8 cellular contexts compared by ENCODE assay signal in the genomic region with DNA sequence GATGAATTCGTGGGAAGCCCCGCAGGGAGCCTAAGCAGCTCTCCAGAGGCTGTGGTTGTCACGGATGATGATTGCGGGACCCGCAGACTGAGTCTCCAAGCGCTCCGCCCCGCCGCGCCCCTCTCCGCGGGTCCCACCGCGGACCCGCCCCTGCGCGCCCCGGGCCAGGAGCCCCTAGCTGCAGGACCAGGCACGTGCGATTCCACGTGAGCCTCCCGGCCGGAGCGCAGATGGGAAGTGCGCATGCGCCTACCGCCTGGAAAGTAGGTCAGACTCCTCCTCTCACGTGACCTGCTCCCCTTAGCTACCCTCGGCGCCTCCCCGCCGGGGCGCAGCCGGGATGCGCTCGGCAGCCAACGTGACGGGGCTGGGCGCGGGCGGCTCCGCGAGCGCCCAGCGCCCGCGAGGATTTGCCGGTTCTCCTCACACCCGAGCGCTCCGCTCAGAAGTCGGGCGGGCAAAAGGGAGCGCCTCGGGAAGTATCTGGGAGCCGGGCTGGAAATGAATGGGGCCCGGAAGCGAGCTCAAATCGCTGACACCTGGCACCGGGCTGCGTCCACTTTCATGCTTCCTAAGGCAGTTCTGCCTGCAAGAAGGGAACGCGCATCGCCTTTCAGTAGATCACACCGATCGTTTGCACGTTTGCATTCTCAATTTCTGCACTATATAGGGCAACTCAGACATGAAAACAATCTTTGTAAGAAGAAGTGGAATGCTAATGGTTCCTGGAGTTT. TPM values are rescaled to one million over a fixed set of nuclear protein-coding genes. Genes with fewer than 3 reads are reported as not detected.
DNase-seq lines count a peak whose midpoint lies in the region; ATAC-seq, FAIRE-seq and TF ChIP-seq lines count a peak whose summit lies in the region.

No MANE protein-coding gene starts in this region.

- intact Hi-C loops in kidney (cut with DNase I): no loop called here

- H3K27ac ChIP-seq in kidney (ENCODE audit: low read depth in 2 of 2, low read length in 2 of 2): peak overlapping the region; percentile 57 to 58

- TF ChIP-seq CTCF in AG04449 (IDR thresholded peaks at IDR 0.05; ENCODE audit: insufficient read depth, low read length, missing control alignments) (no peak), kidney (IDR thresholded peaks at IDR 0.05; ENCODE audit: borderline replicate concordance, extremely low read depth, insufficient read depth) (no peak)

- POLR2A ChIA-PET in AG04449 (lab: Yijun Ruan, JAX): no interaction called here

- H3K36me3 ChIP-seq in kidney (ENCODE audit: control insufficient read depth in 1 of 2, insufficient read depth in 2 of 2, low read length in 2 of 2): no peaks in the 10 kb centered on the region

- DNase-seq in AG04449 (ENCODE audit: low read depth, low spot score) (peak; percentile 7), NCI-H2196 (lab: John Stamatoyannopoulos, UW; ENCODE audit: unreplicated experiment) (peak; percentile 98), cerebellum (ENCODE audit: low spot score) (peak; percentile 97), kidney (peak; percentile 98)
- peak; percentile 83 for DNase-seq in activated CD4-positive, alpha-beta T cell treated with anti-CD3 and anti-CD28 coated beads for 1 hour
- DNase-seq in stimulated activated CD4-positive, alpha-beta T cell treated with anti-CD3 and anti-CD28 coated beads, Interleukin-15, amount 100 ng/mL, for 1 hour (ENCODE audit: low read depth in 1 of 2, low spot score in 1 of 2): peak; percentile 76 to 78

- H3K4me3 ChIP-seq in AG04449 (ENCODE audit: low read depth, low read length) (peak overlapping the region; percentile 65), kidney (ENCODE audit: low read length in 2 of 2) (peak overlapping the region; percentile 80 to 84)

- H3K9me3 ChIP-seq in kidney (ENCODE audit: control insufficient read depth in 1 of 2, low read length in 2 of 2): no peaks in the 10 kb centered on the region

- no peak for FAIRE-seq in kidney (lab: Jason Lieb, UNC)

- ATAC-seq in GM18907 (IDR thresholded peaks at IDR 0.05; ENCODE audit: unreplicated experiment) (peak; percentile 94), HG03135 (IDR thresholded peaks at IDR 0.05; ENCODE audit: unreplicated experiment) (peak; percentile 93)

- H3K9ac ChIP-seq in kidney (ENCODE audit: low read length in 2 of 2): peak overlapping the region in 1 of 2 donors; percentile 85

- CTCF ChIA-PET in AG04449 (lab: Yijun Ruan, JAX): interaction anchor here (0.9 to 2.5 kb wide), 2 partner anchors 10 to 245 kb away, joined by 3 to 9 read pairs; no protein-coding TSS in a partner anchor

- peaks cover 0 to 10% of the 10 kb centered on the region in 2 donors for H3K4me1 ChIP-seq in kidney (ENCODE audit: control insufficient read depth in 1 of 2, insufficient read depth in 1 of 2, low read depth in 1 of 2, low read length in 2 of 2)

RNA-seq across cellular contexts. Expression of a gene that starts 26.4 kb away (rescaled TPM):
- total RNA-seq in cerebellum (13.5 TPM), kidney (38.4 TPM)
- 9.1 TPM for polyA plus RNA-seq in kidney (ENCODE audit: insufficient read depth, low read depth, low replicate concordance)

Comparison
In these comparisons a context has a peak if more than half of its experiments do, and no peak if none do; other contexts are left out.
1. Peak in every context shown above with its lines: DNase-seq, ATAC-seq, H3K4me3 ChIP-seq and H3K27ac ChIP-seq.
2. DNase-seq: peak in every context shown above with its lines; median percentile 98 in NCI-H2196; 98 in kidney; 97 in cerebellum; 83 in activated CD4-positive, alpha-beta T cell treated with anti-CD3 and anti-CD28 coated beads for 1 hour; 77 in stimulated activated CD4-positive, alpha-beta T cell treated with anti-CD3 and anti-CD28 coated beads, Interleukin-15, amount 100 ng/mL, for 1 hour; 7 in AG04449.